8 cellular contexts compared by ENCODE assay signal in the genomic region with DNA sequence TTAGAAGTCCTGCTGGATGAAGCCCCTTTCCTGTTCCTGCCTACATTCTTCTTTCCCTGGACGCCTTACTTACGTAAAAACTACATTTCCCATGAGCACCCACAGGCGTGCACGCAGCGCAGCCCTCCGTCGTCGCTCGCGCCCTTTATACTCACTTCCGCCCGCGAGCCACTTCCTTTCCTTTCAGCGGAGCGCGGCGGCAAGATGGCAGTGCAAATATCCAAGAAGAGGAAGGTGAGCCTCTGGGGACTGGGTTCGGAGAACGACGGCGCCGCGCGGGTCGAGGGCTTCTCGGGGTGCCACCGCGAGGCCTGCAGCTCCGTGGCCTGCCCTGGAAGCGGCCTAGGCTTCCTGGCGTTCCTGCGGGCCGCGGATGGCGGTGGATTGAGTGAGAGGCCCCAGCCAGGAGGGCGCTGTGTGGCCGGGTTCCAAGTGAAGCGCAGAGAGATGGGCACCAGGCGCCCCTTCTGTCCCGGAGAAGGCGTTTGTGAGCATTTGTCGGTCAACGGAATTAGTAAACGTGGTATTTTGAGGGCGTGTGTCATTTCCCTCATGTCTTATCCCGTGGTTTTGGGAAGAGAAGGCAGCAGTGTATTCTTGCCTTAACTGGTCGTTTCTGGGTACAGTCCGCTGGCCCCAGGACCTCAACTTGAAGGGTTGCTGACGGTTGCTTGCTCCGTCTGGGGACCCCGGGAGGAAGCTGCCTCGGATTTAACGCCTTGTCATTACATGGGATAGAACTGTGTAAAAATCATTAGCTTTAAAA. TPM values are rescaled to one million over a fixed set of nuclear protein-coding genes. Genes with fewer than 3 reads are reported as not detected.
A peak's percentile ranks its signal among the peaks of the same experiment; 100 is the strongest.
DNase-seq lines count a peak whose midpoint lies in the region; ATAC-seq and TF ChIP-seq lines count a peak whose summit lies in the region.

A gene (plus strand): TSS at position 175 of the 766 bp plus-strand sequence. CDS start 30 bp downstream, at position 205.

- H3K27me3 ChIP-seq in right lobe of liver: no peaks in the 10 kb centered on the region

- H3K27ac ChIP-seq in C4-2B (peak within 1 kb of the TSS; percentile 95), right lobe of liver (peak within 1 kb of the TSS; percentile 79 to 91 (median 84))

- TF ChIP-seq CTCF in C4-2B (conservative IDR thresholded peaks at IDR 0.05) (no peak; the same call in 1 of the 2 replicates), right lobe of liver (IDR thresholded peaks at IDR 0.05) (peak in 2 of 4 donors; percentile 9 to 19)

- TF ChIP-seq POLR2A in right lobe of liver (IDR thresholded peaks at IDR 0.05): peak; percentile 84

- peak; percentile 89 for ATAC-seq in GM19324 (IDR thresholded peaks at IDR 0.05; ENCODE audit: low FRiP score, unreplicated experiment)
- peak; percentile 73 for ATAC-seq in HG03469 (IDR thresholded peaks at IDR 0.05; ENCODE audit: unreplicated experiment)
- ATAC-seq in right lobe of liver: peak; percentile 97 to 98 (median 98)

- H3K36me3 ChIP-seq in right lobe of liver: peaks cover 4 to 40% (median 25%) of the 10 kb centered on the region in 4 donors

- H3K9me3 ChIP-seq in right lobe of liver: no peaks in the 10 kb centered on the region

- H3K4me3 ChIP-seq in right lobe of liver: peak within 1 kb of the TSS; percentile 78 to 95 (median 82)

- H3K4me1 ChIP-seq in right lobe of liver: peaks cover 0 to 17% (median 3%) of the 10 kb centered on the region in 4 donors

- intact Hi-C loops in right lobe of liver (cut with DNase I): no loop called here

- DNase-seq in NCI-H69 (lab: John Stamatoyannopoulos, UW) (peak; percentile 97), dermis microvascular lymphatic vessel endothelial cell (ENCODE audit: low read depth in 2 of 2) (peak; percentile 84 to 92), right lobe of liver (peak; percentile 93 to 94 (median 93))
- DNase-seq in activated CD4-positive, alpha-beta T cell treated with anti-CD3 and anti-CD28 coated beads, Interleukin-2, amount 50 U/mL, for 24 hours (ENCODE audit: low read depth in 1 of 2, low spot score in 1 of 2): peak; percentile 76 to 85
- DNase-seq in stimulated activated CD4-positive, alpha-beta T cell treated with anti-CD3 and anti-CD28 coated beads, Interleukin-4, amount 100 ng/mL, for 4 hours: peak; percentile 83 to 88

- WGBS in right lobe of liver (ENCODE audit: insufficient coverage, low coverage, low lambda C conversion rate, missing lambda C conversion rate): under 1% methylated on average over 42 of the region's 53 CpGs

RNA-seq across cellular contexts. Expression of the gene that starts here (rescaled TPM):
- total RNA-seq in dermis microvascular lymphatic vessel endothelial cell: 2,725 and 2,751 TPM in 2 replicates
- total RNA-seq in right lobe of liver: 100 to 1,000 TPM; 311 to 560 (median 447) TPM

Comparison
In these comparisons a context has a peak if more than half of its experiments do, and no peak if none do; other contexts are left out.
1. Peak in every context shown above with its lines: DNase-seq, ATAC-seq, H3K4me3 ChIP-seq and H3K27ac ChIP-seq.